13 cellular contexts compared by ENCODE assay signal in genomic region chr3:129323651-129324294, GRCh38. TPM values are rescaled to one million over a fixed set of nuclear protein-coding genes. Genes with fewer than 3 reads are reported as not detected.
DNase-seq lines count a peak whose midpoint lies in the region; ATAC-seq and TF ChIP-seq lines count a peak whose summit lies in the region.
"Had no signal": no experiment of that assay in that cellular context is flagged by ENCODE, and none has a peak within 500 bp of the region (broad histone marks: within the 10 kb centered on the region; RNA-seq: fewer than 3 reads in every experiment).

No MANE protein-coding gene starts in this region.

- H3K9me2 ChIP-seq in SK-N-SH: no peaks in the 10 kb centered on the region

- H3K9ac ChIP-seq in KMS-11: no peak overlapping the region
- no peak overlapping the region for H3K9ac ChIP-seq in smooth muscle cell (ENCODE audit: low read depth)
- no peak overlapping the region for H3K9ac ChIP-seq in SK-N-SH

- H3K27me3 Mint-ChIP-seq in stimulated activated naive CD8-positive, alpha-beta T cell treated with anti-CD3 and anti-CD28 coated beads, Interleukin-15, amount 100 ng/mL, for 72 hours: no peaks in the 10 kb centered on the region

- H3K36me3 ChIP-seq in KMS-11 (ENCODE audit: insufficient read depth) (no peaks in the 10 kb centered on the region), smooth muscle cell (ENCODE audit: low read depth) (no peaks in the 10 kb centered on the region), SK-N-SH (replicated peaks in 1 of 2; ENCODE audit: control insufficient read depth in 1 of 2, insufficient read depth in 2 of 2, low read length in 1 of 2) (no peaks in the 10 kb centered on the region)

- H3K9me3 Mint-ChIP-seq in stimulated activated naive CD8-positive, alpha-beta T cell treated with anti-CD3 and anti-CD28 coated beads, Interleukin-15, amount 100 ng/mL, for 72 hours: no peaks in the 10 kb centered on the region
- H3K9me3 Mint-ChIP-seq: mesothelial cell of epicardium had no signal

- no peaks in the 10 kb centered on the region for H3F3A ChIP-seq in smooth muscle cell (ENCODE audit: low read depth)
- no peaks in the 10 kb centered on the region for H3F3A ChIP-seq in SK-N-SH (replicated peaks; ENCODE audit: insufficient read depth)

- H4K20me1 ChIP-seq in KMS-11 (ENCODE audit: insufficient read depth) (no peaks in the 10 kb centered on the region), smooth muscle cell (ENCODE audit: low read depth) (no peaks in the 10 kb centered on the region), SK-N-SH (ENCODE audit: insufficient read depth) (no peaks in the 10 kb centered on the region)

- H3K9me3 ChIP-seq in smooth muscle cell (replicated peaks; ENCODE audit: low read depth) (no peaks in the 10 kb centered on the region), SK-N-SH (no peaks in the 10 kb centered on the region)
- H3K9me3 ChIP-seq: psoas muscle had no signal

- H3K4me1 ChIP-seq in KMS-11 (ENCODE audit: low read depth, poor library complexity, severe bottlenecking): peaks cover 24% of the 10 kb centered on the region
- no peaks in the 10 kb centered on the region for H3K4me1 ChIP-seq in smooth muscle cell (ENCODE audit: low read depth)
- H3K4me1 ChIP-seq in SK-N-SH (ENCODE audit: control insufficient read depth in 1 of 2, insufficient read depth in 2 of 2, low read depth in 1 of 2, low read length in 1 of 2): no peaks in the 10 kb centered on the region
- H3K4me1 ChIP-seq: psoas muscle had no signal

- no peak overlapping the region for H3K4me3 Mint-ChIP-seq in stimulated activated naive CD8-positive, alpha-beta T cell treated with anti-CD3 and anti-CD28 coated beads, Interleukin-15, amount 100 ng/mL, for 72 hours
- H3K4me3 Mint-ChIP-seq: mesothelial cell of epicardium had no signal

- no peak for TF ChIP-seq EP300 in SK-N-SH (IDR thresholded peaks at IDR 0.05; ENCODE audit: borderline replicate concordance in 1 of 2, low read depth in 1 of 2, low read length in 1 of 2)

- TF ChIP-seq CTCF in KMS-11 (conservative IDR thresholded peaks at IDR 0.05; ENCODE audit: low read depth, low read length): no peak; the same call in 1 of the 2 replicates
- no peak for TF ChIP-seq CTCF in smooth muscle cell (IDR thresholded peaks at IDR 0.05; ENCODE audit: borderline replicate concordance, insufficient read depth, poor library complexity, severe bottlenecking)
- TF ChIP-seq CTCF in SK-N-SH (IDR thresholded peaks at IDR 0.05): no peak

- no peak overlapping the region for H3K4me3 ChIP-seq in KMS-11 (IDR thresholded peaks at IDR 0.05; ENCODE audit: insufficient read depth, low read depth, low read length)
- no peak overlapping the region for H3K4me3 ChIP-seq in smooth muscle cell
- no peak overlapping the region for H3K4me3 ChIP-seq in SK-N-SH (ENCODE audit: low read depth in 2 of 2, low read length in 1 of 2)
- H3K4me3 ChIP-seq: psoas muscle had no signal

- peak overlapping the region; percentile 53; the same call in 1 of the 2 replicates for H3K4me2 ChIP-seq in KMS-11
- H3K4me2 ChIP-seq in smooth muscle cell: no peak overlapping the region
- no peak overlapping the region for H3K4me2 ChIP-seq in SK-N-SH

- H3K27ac Mint-ChIP-seq in stimulated activated naive CD8-positive, alpha-beta T cell treated with anti-CD3 and anti-CD28 coated beads, Interleukin-15, amount 100 ng/mL, for 72 hours: no peak overlapping the region
- H3K27ac Mint-ChIP-seq: mesothelial cell of epicardium had no signal

- ATAC-seq in stimulated activated naive CD8-positive, alpha-beta T cell treated with anti-CD3 and anti-CD28 coated beads, Interleukin-15, amount 100 ng/mL, for 72 hours: peak; percentile 27
- ATAC-seq in stimulated activated naive CD8-positive, alpha-beta T cell treated with anti-CD3 and anti-CD28 coated beads, Interleukin-15, Interleukin-2, amounts not matched to agents 100 U/mL and 50 U/mL, for 24 hours: no peak
- ATAC-seq: psoas muscle, Right ventricle myocardium inferior had no signal

- DNase-seq in stimulated activated naive CD8-positive, alpha-beta T cell treated with anti-CD3 and anti-CD28 coated beads, Interleukin-15, amount 100 ng/mL, for 72 hours: no peak
- no peak for DNase-seq in stimulated activated naive CD8-positive, alpha-beta T cell treated with anti-CD3 and anti-CD28 coated beads, Interleukin-15, Interleukin-2, amounts not matched to agents 100 U/mL and 50 U/mL, for 24 hours
- DNase-seq in erythroblast (lab: John Stamatoyannopoulos, UW): peak; percentile 30 to 39
- DNase-seq in GM03348 (ENCODE audit: low spot score): no peak
- no peak for DNase-seq in smooth muscle cell (lab: John Stamatoyannopoulos, UW; ENCODE audit: unreplicated experiment)
- no peak for DNase-seq in SK-N-SH
- DNase-seq in A172 (ENCODE audit: low spot score): no peak
- DNase-seq: ACHN; activated T-cell treated with anti-CD3 and anti-CD28 coated beads, Interleukin-2, amount 50 U/mL, for 48 hours had no signal

- WGBS in smooth muscle cell (ENCODE audit: low lambda C conversion rate): 91% methylated on average over 12 of the region's 12 CpGs
- WGBS in SK-N-SH (ENCODE audit: low lambda C conversion rate): 75% methylated on average over 4 of the region's 12 CpGs

- no peaks in the 10 kb centered on the region for H3K79me2 ChIP-seq in KMS-11 (ENCODE audit: insufficient read depth, low read depth)
- no peaks in the 10 kb centered on the region for H3K79me2 ChIP-seq in smooth muscle cell (ENCODE audit: low read depth)
- no peaks in the 10 kb centered on the region for H3K79me2 ChIP-seq in SK-N-SH (ENCODE audit: insufficient read depth)

- CTCF ChIA-PET in SK-N-SH (lab: Yijun Ruan, JAX): interaction anchor here (1.2 kb wide), 1 partner anchor 24 kb away, joined by 3 read pairs; no protein-coding TSS in a partner anchor

- no peak for TF ChIP-seq RAD21 in SK-N-SH (IDR thresholded peaks at IDR 0.05; ENCODE audit: low read length)

- H2AFZ ChIP-seq in KMS-11 (ENCODE audit: low read depth) (0 out of 2 replicates have a peak overlapping the region, but pooled peaks have one; percentile 22), smooth muscle cell (ENCODE audit: low read depth) (no peak overlapping the region), SK-N-SH (ENCODE audit: low read depth) (no peak overlapping the region)

- H3K27me3 ChIP-seq in KMS-11 (ENCODE audit: insufficient read depth, low read depth): no peaks in the 10 kb centered on the region
- H3K27me3 ChIP-seq in smooth muscle cell (ENCODE audit: low read depth): no peaks in the 10 kb centered on the region
- no peaks in the 10 kb centered on the region for H3K27me3 ChIP-seq in SK-N-SH (ENCODE audit: insufficient read depth)

- no peak for TF ChIP-seq POLR2A in erythroblast (IDR thresholded peaks at IDR 0.05; ENCODE audit: low read length)

- no peaks in the 10 kb centered on the region for H3K4me1 Mint-ChIP-seq in stimulated activated naive CD8-positive, alpha-beta T cell treated with anti-CD3 and anti-CD28 coated beads, Interleukin-15, amount 100 ng/mL, for 72 hours
- H3K4me1 Mint-ChIP-seq: mesothelial cell of epicardium had no signal

- POLR2A ChIA-PET in SK-N-SH (lab: Yijun Ruan, JAX): no interaction called here

- H3K27ac ChIP-seq in KMS-11 (no peak overlapping the region), smooth muscle cell (ENCODE audit: low read depth) (no peak overlapping the region), SK-N-SH (ENCODE audit: low read depth in 2 of 2, low read length in 1 of 2) (no peak overlapping the region)
- H3K27ac ChIP-seq: psoas muscle had no signal

TF ChIP-seq in SK-N-SH, 30 proteins besides CTCF, POLR2A, EP300 and RAD21 (continues in another document):
- TF ChIP-seq JUND (IDR thresholded peaks at IDR 0.05) (no peak), RXRA (IDR thresholded peaks at IDR 0.05; ENCODE audit: borderline replicate concordance, low read depth) (no peak), TCF12 (IDR thresholded peaks at IDR 0.05) (no peak), SMC3 (IDR thresholded peaks at IDR 0.05; ENCODE audit: low read depth, low read length) (no peak), TEAD4 (IDR thresholded peaks at IDR 0.05; ENCODE audit: borderline replicate concordance, insufficient read depth) (no peak), RCOR1 (IDR thresholded peaks at IDR 0.05; ENCODE audit: low read length) (no peak), NFIC (IDR thresholded peaks at IDR 0.05; ENCODE audit: borderline replicate concordance) (no peak), MAX (IDR thresholded peaks at IDR 0.05; ENCODE audit: low read depth) (no peak), PBX3 (IDR thresholded peaks at IDR 0.05) (no peak), TAF1 (IDR thresholded peaks at IDR 0.05; ENCODE audit: borderline replicate concordance, low read depth, low read length) (no peak), USF1 (IDR thresholded peaks at IDR 0.05; ENCODE audit: borderline replicate concordance, low read depth) (no peak), RFX5 (IDR thresholded peaks at IDR 0.05; ENCODE audit: low read length) (no peak)

RNA-seq across cellular contexts. Expression of gene HMCES, which starts 45.1 kb away (rescaled TPM):
- total RNA-seq in smooth muscle cell: 9.3 and 15.2 TPM in 2 replicates
- polyA plus RNA-seq in smooth muscle cell: 25.0 and 33.8 TPM in 2 replicates
- polyA plus RNA-seq in SK-N-SH (2012; rRNA removed): 29.0 and 32.4 TPM in 2 replicates
- polyA plus RNA-seq in SK-N-SH (2012; cell fraction: cytosol; rRNA removed): 33.5 and 34.7 TPM in 2 replicates
- 22.5 and 25.0 TPM in 2 replicates for polyA plus RNA-seq in SK-N-SH (2012; cell fraction: nucleus; rRNA removed)
- total RNA-seq in A172 (2014; rRNA removed; shearing (Covaris generic)): 97.1 and 121 TPM in 2 replicates

Comparison
In these comparisons a context has a peak if more than half of its experiments do, and no peak if none do; other contexts are left out.
1. DNase-seq: peak in erythroblast (2 of 2); none in stimulated activated naive CD8-positive, alpha-beta T cell treated with anti-CD3 and anti-CD28 coated beads, Interleukin-15, amount 100 ng/mL, for 72 hours (0 of 2), stimulated activated naive CD8-positive, alpha-beta T cell treated with anti-CD3 and anti-CD28 coated beads, Interleukin-15, Interleukin-2, amounts not matched to agents 100 U/mL and 50 U/mL, for 24 hours (single experiment), GM03348 (single experiment), smooth muscle cell (single experiment), SK-N-SH (single experiment) and A172 (single experiment).